24 cellular contexts compared by ENCODE assay signal in the genomic region with DNA sequence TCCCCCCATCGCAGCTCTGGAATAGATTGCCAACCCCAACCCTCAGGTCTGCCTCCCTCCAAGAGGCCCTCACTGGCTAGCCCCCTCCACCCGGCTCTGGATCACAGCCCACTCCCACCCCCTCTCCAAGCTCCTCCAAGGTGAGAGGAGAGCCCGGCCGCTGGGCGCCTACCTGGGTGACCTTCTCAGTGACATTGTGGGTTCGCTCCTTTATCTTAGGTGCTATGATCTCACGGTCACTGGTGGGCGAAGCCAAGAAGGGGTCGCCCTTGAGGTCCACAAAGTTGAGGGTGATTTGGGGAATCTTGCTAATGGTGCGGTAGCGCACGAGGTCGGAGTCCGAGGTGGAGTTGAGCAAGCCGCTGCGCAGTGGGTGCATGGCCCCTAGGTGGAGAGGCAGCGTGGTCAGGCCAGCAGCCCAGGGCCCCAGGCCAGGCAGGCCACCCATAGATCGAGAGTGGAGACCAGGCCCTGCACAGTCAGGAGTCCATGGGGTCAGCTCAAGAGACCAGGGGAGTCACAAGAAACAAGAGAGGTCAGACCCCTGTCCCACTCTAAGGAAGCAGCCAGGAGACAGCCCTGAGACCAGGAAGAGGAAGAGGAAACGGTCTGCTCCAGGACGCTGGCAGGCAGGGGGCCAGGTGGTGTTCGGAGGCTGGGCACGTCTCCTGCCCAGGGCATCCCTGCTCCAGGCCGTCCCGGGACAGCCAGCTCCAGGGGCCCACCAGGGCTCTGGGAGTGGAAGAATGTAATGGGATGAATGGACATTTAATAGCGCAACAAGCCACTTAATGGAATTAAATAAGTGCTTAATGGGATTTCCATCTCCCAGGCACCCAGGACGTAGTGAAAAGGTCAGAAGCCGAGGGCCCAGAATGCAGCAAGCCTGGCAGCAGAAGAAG. TPM values are rescaled to one million over a fixed set of nuclear protein-coding genes. Genes with fewer than 3 reads are reported as not detected.
DNase-seq lines count a peak whose midpoint lies in the region; ATAC-seq and TF ChIP-seq lines count a peak whose summit lies in the region.
"Had no signal": no experiment of that assay in that cellular context is flagged by ENCODE, and none has a peak within 500 bp of the region (broad histone marks: within the 10 kb centered on the region; RNA-seq: fewer than 3 reads in every experiment).

No MANE protein-coding gene starts in this region.

- ATAC-seq in heart right ventricle, result no peak
- ATAC-seq in Right ventricle myocardium superior (ENCODE audit: poor library complexity), result no peak
- no peak for ATAC-seq in activated T-helper 17 cell treated with anti-CD3 and anti-CD28 coated beads, Interleukin-2, amount 50 U/mL, for 72 hours (replicated peaks)
- no peak for ATAC-seq in right cardiac atrium
- ATAC-seq in GM19035 (IDR thresholded peaks at IDR 0.05; ENCODE audit: unreplicated experiment), result no peak
- ATAC-seq: activated T-cell treated with anti-CD3 and anti-CD28 coated beads, Interleukin-2, amount 50 U/mL, for 4 hours; left colon; PC-3 had no signal

- intact Hi-C loops in heart right ventricle (cut with DNase I) (loop anchor here in 3 of 10 donors (5.0 to 10.0 kb wide), 2 partner anchors 53 to 55 kb away; no protein-coding TSS in a partner anchor), Right ventricle myocardium superior (cut with DNase I) (loop anchor here (5.0 kb wide), 1 partner anchor 55 kb away; no protein-coding TSS in a partner anchor), right cardiac atrium (cut with DNase I) (loop anchor here in 1 of 4 donors (10.0 kb wide), 1 partner anchor 53 kb away; no protein-coding TSS in a partner anchor), uterus (cut with DNase I; ENCODE audit: low total_unique reads) (no loop called here)

- H3K4me1 ChIP-seq in heart right ventricle (peaks cover 11 to 94% (median 50%) of the 10 kb centered on the region in 9 donors), right cardiac atrium (ENCODE audit: control insufficient read depth, insufficient read depth, low read length) (peaks cover 12% of the 10 kb centered on the region), uterus (peaks cover 0 to 16% of the 10 kb centered on the region in 2 donors)
- H3K4me1 ChIP-seq: right lobe of liver had no signal

- H3K27me3 ChIP-seq in heart right ventricle (peaks cover 0 to 63% (median 43%) of the 10 kb centered on the region in 7 donors), right cardiac atrium (ENCODE audit: control insufficient read depth, insufficient read depth) (no peaks in the 10 kb centered on the region), uterus (no peaks in the 10 kb centered on the region)
- H3K27me3 ChIP-seq: right lobe of liver had no signal

- peak overlapping the region in 8 of 10 donors; percentile 57 to 90 (median 77) for H3K27ac ChIP-seq in heart right ventricle
- H3K27ac ChIP-seq in right cardiac atrium (ENCODE audit: low read length), result peak overlapping the region; percentile 54
- peak overlapping the region; percentile 66 to 74 for H3K27ac ChIP-seq in uterus
- H3K27ac ChIP-seq: neutrophil, right lobe of liver, tibial artery had no signal

- H3K4me3 Mint-ChIP-seq in activated T-helper 17 cell treated with anti-CD3 and anti-CD28 coated beads, Interleukin-2, amount 50 U/mL, for 72 hours, result peak overlapping the region; percentile 37
- H3K4me3 Mint-ChIP-seq: activated T-cell treated with anti-CD3 and anti-CD28 coated beads, Interleukin-2, amount 50 U/mL, for 4 hours; T-helper 2 cell treated with Interferon-gamma antibody and Interleukin-4, amounts not matched to agents 5 μg/mL and 100 μg/mL, for 36 hours had no signal

- 67 to 68% methylated on average over 27 of the region's 27 CpGs for WGBS in heart right ventricle, 2 donors
- WGBS in right cardiac atrium, result 77% methylated on average over 27 of the region's 27 CpGs

- peaks cover 14% of the 10 kb centered on the region for H3K4me1 Mint-ChIP-seq in activated T-helper 17 cell treated with anti-CD3 and anti-CD28 coated beads, Interleukin-2, amount 50 U/mL, for 72 hours

- TF ChIP-seq POLR2A in uterus (IDR thresholded peaks at IDR 0.05), result no peak

- H3K9me3 ChIP-seq in heart right ventricle (no peaks in the 10 kb centered on the region), right cardiac atrium (ENCODE audit: control insufficient read depth, low read length) (no peaks in the 10 kb centered on the region), uterus (no peaks in the 10 kb centered on the region)
- H3K9me3 ChIP-seq: neutrophil, right lobe of liver, stomach, tibial artery had no signal

- H3K36me3 Mint-ChIP-seq in activated T-helper 17 cell treated with anti-CD3 and anti-CD28 coated beads, Interleukin-2, amount 50 U/mL, for 72 hours (ENCODE audit: low read depth), result peaks cover 9% of the 10 kb centered on the region

- H3K27ac Mint-ChIP-seq in activated T-helper 17 cell treated with anti-CD3 and anti-CD28 coated beads, Interleukin-2, amount 50 U/mL, for 72 hours, result no peak overlapping the region
- H3K27ac Mint-ChIP-seq: T-helper 2 cell treated with Interferon-gamma antibody and Interleukin-4, amounts not matched to agents 5 μg/mL and 100 μg/mL, for 36 hours had no signal

- no peaks in the 10 kb centered on the region for H3K9me3 Mint-ChIP-seq in activated T-helper 17 cell treated with anti-CD3 and anti-CD28 coated beads, Interleukin-2, amount 50 U/mL, for 72 hours
- H3K9me3 Mint-ChIP-seq: activated T-cell treated with anti-CD3 and anti-CD28 coated beads, Interleukin-2, amount 50 U/mL, for 4 hours; T-helper 2 cell treated with Interferon-gamma antibody and Interleukin-4, amounts not matched to agents 5 μg/mL and 100 μg/mL, for 36 hours had no signal

- peaks cover 24% of the 10 kb centered on the region for H3K27me3 Mint-ChIP-seq in activated T-helper 17 cell treated with anti-CD3 and anti-CD28 coated beads, Interleukin-2, amount 50 U/mL, for 72 hours

- H3K4me3 ChIP-seq in heart right ventricle (no peak overlapping the region), right cardiac atrium (ENCODE audit: low read length) (no peak overlapping the region), uterus (no peak overlapping the region)
- H3K4me3 ChIP-seq: right lobe of liver, stomach, tibial artery had no signal

- DNase-seq in heart right ventricle, result peak in 1 of 2 donors; percentile 18
- no peak for DNase-seq in Right ventricle myocardium superior
- DNase-seq in right cardiac atrium, result peak in 2 of 3 donors; percentile 51 to 55
- peak in 1 of 2 donors; percentile 17 for DNase-seq in uterus
- DNase-seq in NCI-H510A treated with DMSO at 0.1 percent for 48 hours (lab: John Stamatoyannopoulos, UW), result no peak
- DNase-seq in NCI-H226, result no peak
- DNase-seq: activated T-cell treated with anti-CD3 and anti-CD28 coated beads, Interleukin-2, amount 50 U/mL, for 4 hours; dermis blood vessel endothelial cell; DMS 273 treated with DMSO at 0.1 percent for 48 hours; H7; hypothalamus; KG1; left colon; NCI-H2029; NCI-H526; PC-3; posterior cingulate gyrus; right lobe of liver; stomach; tibial artery had no signal

- peaks cover 0 to 5% (median 0%) of the 10 kb centered on the region in 9 donors for H3K36me3 ChIP-seq in heart right ventricle
- no peaks in the 10 kb centered on the region for H3K36me3 ChIP-seq in uterus
- H3K36me3 ChIP-seq: neutrophil, right lobe of liver, stomach, tibial artery had no signal

- TF ChIP-seq CTCF in heart right ventricle (IDR thresholded peaks at IDR 0.05) (no peak), uterus (IDR thresholded peaks at IDR 0.05) (no peak)

RNA-seq across cellular contexts. Expression of a gene that starts 20.8 kb away (rescaled TPM):
- total RNA-seq in heart right ventricle, result 100 to 1,000 TPM in 1 of 10 donors, 10 to 100 TPM in 9; 63.2 to 126 (median 78.4) TPM
- polyA plus RNA-seq in heart right ventricle, result 10 to 100 TPM; 50.2 to 99.9 TPM
- 88.9 TPM for total RNA-seq in Right ventricle myocardium superior
- under 1 TPM; 0.32 to 0.77 TPM for total RNA-seq in activated T-helper 17 cell treated with anti-CD3 and anti-CD28 coated beads, Interleukin-2, amount 50 U/mL, for 72 hours
- 100 to 1,000 TPM; 113 to 163 (median 126) TPM for total RNA-seq in right cardiac atrium
- polyA plus RNA-seq in right cardiac atrium, result 132 TPM
- total RNA-seq in uterus, result 10 to 100 TPM in 3 of 4 donors, 1 to 10 TPM in 1; 9.1 to 51.0 (median 22.8) TPM
- total RNA-seq: dermis blood vessel endothelial cell had no signal

RNA-seq across cellular contexts. Expression of a gene that starts 33.4 kb away (rescaled TPM):
- 10 to 100 TPM in 9 of 10 donors, 1 to 10 TPM in 1; 10.0 to 53.3 (median 13.3) TPM for total RNA-seq in heart right ventricle
- polyA plus RNA-seq in heart right ventricle, result 10 to 100 TPM; 11.1 to 25.5 TPM
- 10.0 TPM for total RNA-seq in Right ventricle myocardium superior
- 10 to 100 TPM in 1 of 2 donors, 1 to 10 TPM in 1; 8.0 to 12.1 TPM for total RNA-seq in activated T-helper 17 cell treated with anti-CD3 and anti-CD28 coated beads, Interleukin-2, amount 50 U/mL, for 72 hours
- 10 to 100 TPM; 20.5 to 80.4 (median 24.7) TPM for total RNA-seq in right cardiac atrium
- polyA plus RNA-seq in right cardiac atrium, result 13.5 TPM
- 10 to 100 TPM in 2 of 4 donors, 1 to 10 TPM in 2; 6.6 to 50.1 (median 15.8) TPM for total RNA-seq in uterus

Comparison
In these comparisons a context has a peak if more than half of its experiments do, and no peak if none do; other contexts are left out.
1. DNase-seq: peak in right cardiac atrium (2 of 3); none in Right ventricle myocardium superior (single experiment), NCI-H510A treated with DMSO at 0.1 percent for 48 hours (single experiment) and NCI-H226 (single experiment).
2. RNA of a gene that starts 20.8 kb away (total RNA-seq): 113 to 163 TPM in right cardiac atrium, 88.9 TPM in Right ventricle myocardium superior (single experiment), 63.2 to 126 TPM in heart right ventricle and 9.1 to 51.0 TPM in uterus; 0.32 to 0.77 TPM in activated T-helper 17 cell treated with anti-CD3 and anti-CD28 coated beads, Interleukin-2, amount 50 U/mL, for 72 hours; every median in the first group is over 4 times any median in the second.
3. Peak in every context shown above with its lines, with median percentiles within 50 percentile points of each other: H3K27ac ChIP-seq.